Comparison of ENCODE assay signal across 8 cellular contexts in genomic region chr3:51538459-51539290, GRCh38.
A peak's percentile ranks its signal among the peaks of the same experiment; 100 is the strongest.
DNase-seq lines count a peak whose midpoint lies in the region; ATAC-seq lines count a peak whose summit lies in the region.

Gene RAD54L2 (plus strand): TSS chr3:51538719. CDS start chr3:51590421, 51,702 bp downstream.

- no peaks in the 10 kb centered on the region for H3K9me3 ChIP-seq in BLaER1

- peak within 1 kb of the TSS; percentile 94 for H3K9ac ChIP-seq in BLaER1

- H3K27me3 ChIP-seq in BLaER1: no peaks in the 10 kb centered on the region

- peaks cover 28% of the 10 kb centered on the region for H3K36me3 ChIP-seq in BLaER1

- peaks cover 48% of the 10 kb centered on the region for H4K20me1 ChIP-seq in BLaER1

- H3K27ac ChIP-seq in BLaER1: peak within 1 kb of the TSS; percentile 95

- DNase-seq in NCI-H82 (lab: John Stamatoyannopoulos, UW) (peak; percentile 84), medulla oblongata (ENCODE audit: extremely low spot score) (peak; percentile 82)
- peak; percentile 94 for DNase-seq in activated CD8-positive, alpha-beta memory T cell treated with anti-CD3 and anti-CD28 coated beads for 24 hours
- peak; percentile 44 for DNase-seq in effector CD8-positive, alpha-beta T cell (lab: John Stamatoyannopoulos, UW)
- peak; percentile 58 to 71 (median 61) for DNase-seq in stimulated activated CD4-positive, alpha-beta T cell treated with anti-CD3 and anti-CD28 coated beads, TNF-alpha, amount 100 ng/mL, for 48 hours (ENCODE audit: low read depth in 3 of 3)

- H3K4me1 ChIP-seq in BLaER1: peaks cover 25% of the 10 kb centered on the region

- peak within 1 kb of the TSS; percentile 92 for H3K4me3 ChIP-seq in BLaER1

- ATAC-seq in GM19025 (IDR thresholded peaks at IDR 0.05; ENCODE audit: low read depth, unreplicated experiment): peak; percentile 90
- peak; percentile 83 for ATAC-seq in HG03354 (IDR thresholded peaks at IDR 0.05; ENCODE audit: poor library complexity, severe bottlenecking, unreplicated experiment)

- H3K4me2 ChIP-seq in BLaER1: peak within 1 kb of the TSS; percentile 96

Comparison
In these comparisons a context has a peak if more than half of its experiments do, and no peak if none do; other contexts are left out.
1. Peak in every context shown above with its lines: DNase-seq, ATAC-seq, H3K4me3 ChIP-seq and H3K27ac ChIP-seq.
2. DNase-seq: peak in every context shown above with its lines; median percentile 94 in activated CD8-positive, alpha-beta memory T cell treated with anti-CD3 and anti-CD28 coated beads for 24 hours; 84 in NCI-H82; 82 in medulla oblongata; 61 in stimulated activated CD4-positive, alpha-beta T cell treated with anti-CD3 and anti-CD28 coated beads, TNF-alpha, amount 100 ng/mL, for 48 hours; 44 in effector CD8-positive, alpha-beta T cell.